25 cellular contexts compared by ENCODE assay signal in the genomic region with DNA sequence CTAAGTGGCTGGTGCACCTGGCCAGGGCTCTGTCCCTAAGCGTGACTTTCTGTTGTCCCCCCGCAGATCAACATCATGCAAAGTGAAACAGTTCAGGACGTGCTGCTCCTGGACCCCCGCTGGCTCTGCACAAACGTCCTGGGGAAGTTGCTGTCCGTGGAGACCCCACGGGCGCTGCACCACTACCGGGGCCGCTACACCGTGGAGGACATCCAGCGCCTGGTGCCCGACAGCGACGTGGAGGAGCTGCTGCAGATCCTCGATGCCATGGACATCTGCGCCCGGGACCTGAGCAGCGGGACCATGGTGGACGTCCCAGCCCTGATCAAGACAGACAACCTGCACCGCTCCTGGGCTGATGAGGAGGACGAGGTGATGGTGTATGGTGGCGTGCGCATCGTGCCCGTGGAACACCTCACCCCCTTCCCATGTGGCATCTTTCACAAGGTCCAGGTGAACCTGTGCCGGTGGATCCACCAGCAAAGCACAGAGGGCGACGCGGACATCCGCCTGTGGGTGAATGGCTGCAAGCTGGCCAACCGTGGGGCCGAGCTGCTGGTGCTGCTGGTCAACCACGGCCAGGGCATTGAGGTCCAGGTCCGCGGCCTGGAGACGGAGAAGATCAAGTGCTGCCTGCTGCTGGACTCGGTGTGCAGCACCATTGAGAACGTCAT.
"Had no signal": no experiment of that assay in that cellular context is flagged by ENCODE, and none has a peak within 500 bp of the region (broad histone marks: within the 10 kb centered on the region; RNA-seq: fewer than 3 reads in every experiment).

No MANE protein-coding gene starts in this region.

- H3K4me3 ChIP-seq: ascending aorta had no signal

- DNase-seq: activated CD4-positive, alpha-beta memory T cell treated with anti-CD3 and anti-CD28 coated beads, Interleukin-2, amount 10 ng/mL, durations not matched to agents 7 days and 5 days; activated CD4-positive, alpha-beta T cell treated with anti-CD3 and anti-CD28 coated beads for 1 hour; activated CD4-positive, alpha-beta T cell treated with anti-CD3 and anti-CD28 coated beads for 4 hours; activated CD4-positive, alpha-beta T cell treated with anti-CD3 and anti-CD28 coated beads, Interleukin-2, amount 10 ng/mL, durations not matched to agents 7 days and 5 days; activated CD4-positive, alpha-beta T cell treated with anti-CD3 and anti-CD28 coated beads, Interleukin-2, amount 50 U/mL, for 4 hours; activated CD8-positive, alpha-beta memory T cell treated with anti-CD3 and anti-CD28 coated beads, Interleukin-2, amount 50 U/mL, for 48 hours; activated gamma-delta T cell; activated naive CD4-positive, alpha-beta T cell; activated naive CD4-positive, alpha-beta T cell treated with anti-CD3 and anti-CD28 coated beads, Interleukin-2, amount 10 ng/mL, durations not matched to agents 7 days and 5 days; activated naive CD8-positive, alpha-beta T cell treated with anti-CD3 and anti-CD28 coated beads, Interleukin-2, amount 10 ng/mL, durations not matched to agents 7 days and 5 days; activated T-cell treated with anti-CD3 and anti-CD28 coated beads for 4 hours; activated T-cell treated with anti-CD3 and anti-CD28 coated beads, Interleukin-2, amount 50 U/mL, for 24 hours; activated T-cell treated with anti-CD3 and anti-CD28 coated beads, Interleukin-2, amount 50 U/mL, for 72 hours; brain microvascular endothelial cell; cortex of kidney; dermis blood vessel endothelial cell; effector CD8-positive, alpha-beta T cell; foreskin fibroblast; T-helper 2 cell had no signal

- H3K4me1 ChIP-seq: ascending aorta had no signal

- H3K36me3 ChIP-seq: brain microvascular endothelial cell had no signal

- H3K27ac ChIP-seq: ascending aorta, brain microvascular endothelial cell had no signal

- H3K9me3 ChIP-seq: ascending aorta had no signal

- ATAC-seq: activated naive CD4-positive, alpha-beta T cell treated with anti-CD3 and anti-CD28 coated beads, Interleukin-2, amount 50 U/mL, for 72 hours; activated T-cell treated with anti-CD3 and anti-CD28 coated beads, Interleukin-2, amount 50 U/mL, for 72 hours; esophagus mucosa had no signal

- FAIRE-seq: bronchial epithelial cell, colon, frontal cortex had no signal

- H3K27me3 ChIP-seq: ascending aorta, brain microvascular endothelial cell had no signal
